ENCODE assay signal across 8 cellular contexts in genomic region chr19:55586976-55587668, GRCh38. TPM values are rescaled to one million over a fixed set of nuclear protein-coding genes. Genes with fewer than 3 reads are reported as not detected.
DNase-seq lines count a peak whose midpoint lies in the region; ATAC-seq and TF ChIP-seq lines count a peak whose summit lies in the region.

No MANE protein-coding gene starts in this region.

- no peaks in the 10 kb centered on the region for H3K9me3 Mint-ChIP-seq in activated CD4-positive, alpha-beta T cell treated with anti-CD3 and anti-CD28 coated beads for 36 hours (ENCODE audit: low read depth)
- no peaks in the 10 kb centered on the region for H3K9me3 Mint-ChIP-seq in chondrocyte (ENCODE audit: low read depth)

- H3K27me3 Mint-ChIP-seq in activated CD4-positive, alpha-beta T cell treated with anti-CD3 and anti-CD28 coated beads for 36 hours = no peaks in the 10 kb centered on the region
- no peaks in the 10 kb centered on the region for H3K27me3 Mint-ChIP-seq in chondrocyte (ENCODE audit: low read depth)

- intact Hi-C loops in activated CD4-positive, alpha-beta T cell treated with anti-CD3 and anti-CD28 coated beads for 36 hours (cut with DNase I, micrococcal nuclease) = loop anchor here (1.0 to 5.0 kb wide), 6 partner anchors 12 to 725 kb away; partner anchors contain the start of genes FIZ1 (in 2 of the 2), ISOC2 (in 1 of the 2), ZNF784 (in 1 of the 2) and ZNF865 (in 1 of the 2)

- H3K36me3 Mint-ChIP-seq in activated CD4-positive, alpha-beta T cell treated with anti-CD3 and anti-CD28 coated beads for 36 hours (ENCODE audit: low read depth) = peaks cover 8% of the 10 kb centered on the region
- H3K36me3 Mint-ChIP-seq in chondrocyte (ENCODE audit: low read depth) = peaks cover 2% of the 10 kb centered on the region

- peaks cover 20% of the 10 kb centered on the region for H3K4me1 Mint-ChIP-seq in activated CD4-positive, alpha-beta T cell treated with anti-CD3 and anti-CD28 coated beads for 36 hours
- H3K4me1 Mint-ChIP-seq in chondrocyte (ENCODE audit: low read depth) = peaks cover 24% of the 10 kb centered on the region

- TF ChIP-seq CTCF in chondrocyte (IDR thresholded peaks at IDR 0.05) = no peak

- CTCF ChIA-PET in activated CD4-positive, alpha-beta T cell treated with anti-CD3 and anti-CD28 coated beads for 36 hours (lab: Charles Lee) = interaction anchor here (0.9 to 1.5 kb wide), 5 partner anchors 13 to 47 kb away, joined by 3 to 11 read pairs (median 5); no protein-coding TSS in a partner anchor

- peak; percentile 84 for ATAC-seq in HG03280 (IDR thresholded peaks at IDR 0.05; ENCODE audit: unreplicated experiment)
- peak; percentile 99 for ATAC-seq in activated CD4-positive, alpha-beta T cell treated with anti-CD3 and anti-CD28 coated beads for 36 hours

- POLR2A ChIA-PET in activated CD4-positive, alpha-beta T cell treated with anti-CD3 and anti-CD28 coated beads for 36 hours (lab: Charles Lee) = interaction anchor here (0.7 to 1.0 kb wide), 2 partner anchors 12 to 658 kb away, joined by 3 to 4 read pairs; partner anchors contain the start of gene FIZ1

- peak overlapping the region; percentile 37 for H3K27ac Mint-ChIP-seq in activated CD4-positive, alpha-beta T cell treated with anti-CD3 and anti-CD28 coated beads for 36 hours
- H3K27ac Mint-ChIP-seq in chondrocyte (ENCODE audit: unreplicated experiment) = peak overlapping the region; percentile 66

- DNase-seq in NK-92 (lab: John Stamatoyannopoulos, UW; ENCODE audit: unreplicated experiment) (peak; percentile 55), NCI-H446 treated with DMSO at 0.1 percent for 48 hours (lab: John Stamatoyannopoulos, UW) (peak; percentile 82), chondrocyte (ENCODE audit: low spot score) (no peak), kidney glomerular epithelial cell (lab: John Stamatoyannopoulos, UW) (peak; percentile 94)
- no peak for DNase-seq in NK-92 treated with Interleukin-12 subunit alpha and Interleukin-12 subunit beta, amount 100 ng/mL, for 24 hours (lab: John Stamatoyannopoulos, UW)
- peak; percentile 97 for DNase-seq in activated CD4-positive, alpha-beta T cell treated with anti-CD3 and anti-CD28 coated beads for 36 hours
- DNase-seq in stimulated activated CD4-positive, alpha-beta T cell treated with anti-CD3 and anti-CD28 coated beads, Interleukin-15, amount 100 ng/mL, for 24 hours = peak; percentile 96

- peak overlapping the region; percentile 71 for H3K4me3 Mint-ChIP-seq in activated CD4-positive, alpha-beta T cell treated with anti-CD3 and anti-CD28 coated beads for 36 hours
- peak overlapping the region; percentile 74 for H3K4me3 Mint-ChIP-seq in chondrocyte (ENCODE audit: unreplicated experiment)

RNA-seq across cellular contexts. Expression of gene ZNF579, which starts 6.5 kb away (rescaled TPM):
- 1 to 10 TPM; 7.2 to 7.5 TPM for total RNA-seq in activated CD4-positive, alpha-beta T cell treated with anti-CD3 and anti-CD28 coated beads for 36 hours
- 15.7 to 23.6 TPM (median 23.1 TPM) in 3 replicates for total RNA-seq in chondrocyte

RNA-seq across cellular contexts. Expression of gene FIZ1, which starts 12.2 kb away (rescaled TPM):
- 10 to 100 TPM; 13.6 to 14.7 TPM for total RNA-seq in activated CD4-positive, alpha-beta T cell treated with anti-CD3 and anti-CD28 coated beads for 36 hours
- 11.3 to 14.7 TPM (median 14.4 TPM) in 3 replicates for total RNA-seq in chondrocyte

RNA-seq across cellular contexts. Expression of gene ZNF524, which starts 13.0 kb away (rescaled TPM):
- 10 to 100 TPM; 16.2 to 18.6 TPM for total RNA-seq in activated CD4-positive, alpha-beta T cell treated with anti-CD3 and anti-CD28 coated beads for 36 hours
- 10.1 to 11.0 TPM (median 10.8 TPM) in 3 replicates for total RNA-seq in chondrocyte

RNA-seq across cellular contexts. Expression of gene ZNF865, which starts 18.3 kb away (rescaled TPM):
- total RNA-seq in activated CD4-positive, alpha-beta T cell treated with anti-CD3 and anti-CD28 coated beads for 36 hours = 10 to 100 TPM; 11.4 to 12.1 TPM
- 16.1 to 18.1 TPM (median 16.4 TPM) in 3 replicates for total RNA-seq in chondrocyte

RNA-seq across cellular contexts. Expression of gene ZNF784, which starts 37.2 kb away (rescaled TPM):
- total RNA-seq in activated CD4-positive, alpha-beta T cell treated with anti-CD3 and anti-CD28 coated beads for 36 hours = 1 to 10 TPM; 3.2 to 4.3 TPM
- 6.1 to 7.9 TPM (median 6.4 TPM) in 3 replicates for total RNA-seq in chondrocyte

Comparison
In these comparisons a context has a peak if more than half of its experiments do, and no peak if none do; other contexts are left out.
1. DNase-seq: peak in NK-92 (single experiment), NCI-H446 treated with DMSO at 0.1 percent for 48 hours (single experiment), activated CD4-positive, alpha-beta T cell treated with anti-CD3 and anti-CD28 coated beads for 36 hours (single experiment), kidney glomerular epithelial cell (single experiment) and stimulated activated CD4-positive, alpha-beta T cell treated with anti-CD3 and anti-CD28 coated beads, Interleukin-15, amount 100 ng/mL, for 24 hours (single experiment); none in NK-92 treated with Interleukin-12 subunit alpha and Interleukin-12 subunit beta, amount 100 ng/mL, for 24 hours (single experiment) and chondrocyte (single experiment).